Comparison of ENCODE assay signal across 7 cellular contexts in genomic region chr17:75034236-75034908, GRCh38. TPM values are rescaled to one million over a fixed set of nuclear protein-coding genes. Genes with fewer than 3 reads are reported as not detected.
DNase-seq lines count a peak whose midpoint lies in the region; ATAC-seq and TF ChIP-seq lines count a peak whose summit lies in the region.

No MANE protein-coding gene starts in this region.

- H3K4me3 ChIP-seq in kidney epithelial cell (ENCODE audit: low read depth, low read length) = peak overlapping the region; percentile 63

- peak; percentile 29 for TF ChIP-seq CTCF in kidney epithelial cell (IDR thresholded peaks at IDR 0.05; ENCODE audit: insufficient read depth, low read length, poor library complexity, severe bottlenecking)

- H3K36me3 ChIP-seq in kidney epithelial cell (ENCODE audit: control insufficient read depth, insufficient read depth, low read length) = no peaks in the 10 kb centered on the region

- DNase-seq in NCI-H345 treated with DMSO at 0.1 percent for 48 hours (lab: John Stamatoyannopoulos, UW; ENCODE audit: unreplicated experiment) (peak; percentile 89), cerebellar cortex (ENCODE audit: low spot score) (peak; percentile 91), kidney epithelial cell (ENCODE audit: low read depth) (no peak)
- peak; percentile 68 for DNase-seq in activated CD4-positive, alpha-beta T cell treated with anti-CD3 and anti-CD28 coated beads for 1 hour
- peak; percentile 95 for DNase-seq in stimulated activated CD4-positive, alpha-beta T cell treated with anti-CD3 and anti-CD28 coated beads, Interleukin-12 subunit alpha, Interleukin-12 subunit beta, amount 100 ng/mL, for 4 hours

- H3K27me3 ChIP-seq in kidney epithelial cell (ENCODE audit: control insufficient read depth, insufficient read depth, low read length) = no peaks in the 10 kb centered on the region

- ATAC-seq in GM18867 (IDR thresholded peaks at IDR 0.05; ENCODE audit: unreplicated experiment) = peak; percentile 46
- ATAC-seq in HG03159 (IDR thresholded peaks at IDR 0.05; ENCODE audit: unreplicated experiment) = peak; percentile 53

RNA-seq across cellular contexts. Expression of gene ATP5PD, which starts 12.4 kb away (rescaled TPM):
- 247 and 275 TPM in 2 replicates for total RNA-seq in kidney epithelial cell

RNA-seq across cellular contexts. Expression of gene KCTD2, which starts 12.7 kb away (rescaled TPM):
- total RNA-seq in kidney epithelial cell = 15.6 and 19.2 TPM in 2 replicates

RNA-seq across cellular contexts. Expression of gene MRPL58, which starts 21.9 kb away (rescaled TPM):
- 68.5 and 77.7 TPM in 2 replicates for total RNA-seq in kidney epithelial cell

RNA-seq across cellular contexts. Expression of gene CDR2L, which starts 46.9 kb away (rescaled TPM):
- 51.9 and 52.3 TPM in 2 replicates for total RNA-seq in kidney epithelial cell

RNA-seq across cellular contexts. Expression of gene SLC16A5, which starts 53.4 kb away (rescaled TPM):
- 19.1 and 23.1 TPM in 2 replicates for total RNA-seq in kidney epithelial cell
